ENCODE assay signal across 9 cellular contexts in genomic region chr2:217105733-217106649, GRCh38.
DNase-seq lines count a peak whose midpoint lies in the region; ATAC-seq, FAIRE-seq and TF ChIP-seq lines count a peak whose summit lies in the region.
"Had no signal": no experiment of that assay in that cellular context is flagged by ENCODE, and none has a peak within 500 bp of the region (broad histone marks: within the 10 kb centered on the region; RNA-seq: fewer than 3 reads in every experiment).

No MANE protein-coding gene starts in this region.

- H3K4me1 Mint-ChIP-seq in T-helper 2 cell treated with Interferon-gamma antibody and Interleukin-4, amounts not matched to agents 5 μg/mL and 100 μg/mL, for 36 hours (ENCODE audit: low read depth), result peaks cover 18% of the 10 kb centered on the region
- H3K4me1 Mint-ChIP-seq in T-helper 1 cell treated with Interleukin-12 subunit alpha and Interleukin-12 subunit beta and Interleukin-4 antibody, amounts not matched to agents 30 μg/mL and 1 μg/mL, for 36 hours (ENCODE audit: low read depth), result peaks cover 16% of the 10 kb centered on the region
- peaks cover 23 to 31% of the 10 kb centered on the region in 2 donors for H3K4me1 Mint-ChIP-seq in stimulated activated naive B cell treated with anti-CD40 and anti-IgM and Interleukin-4, amounts not matched to agents 10 μg/mL and 1 μg/mL and 100 μg/mL, for 72 hours

- no peak overlapping the region for H3K4me3 Mint-ChIP-seq in T-helper 2 cell treated with Interferon-gamma antibody and Interleukin-4, amounts not matched to agents 5 μg/mL and 100 μg/mL, for 36 hours
- no peak overlapping the region for H3K4me3 Mint-ChIP-seq in T-helper 1 cell treated with Interleukin-12 subunit alpha and Interleukin-12 subunit beta and Interleukin-4 antibody, amounts not matched to agents 30 μg/mL and 1 μg/mL, for 36 hours
- no peak overlapping the region for H3K4me3 Mint-ChIP-seq in stimulated activated naive B cell treated with anti-CD40 and anti-IgM and Interleukin-4, amounts not matched to agents 10 μg/mL and 1 μg/mL and 100 μg/mL, for 72 hours

- TF ChIP-seq CTCF in D721Med (IDR thresholded peaks at IDR 0.05; ENCODE audit: insufficient read depth, missing control alignments), result no peak

- no peaks in the 10 kb centered on the region for H3K9me3 Mint-ChIP-seq in T-helper 2 cell treated with Interferon-gamma antibody and Interleukin-4, amounts not matched to agents 5 μg/mL and 100 μg/mL, for 36 hours
- no peaks in the 10 kb centered on the region for H3K9me3 Mint-ChIP-seq in T-helper 1 cell treated with Interleukin-12 subunit alpha and Interleukin-12 subunit beta and Interleukin-4 antibody, amounts not matched to agents 30 μg/mL and 1 μg/mL, for 36 hours
- H3K9me3 Mint-ChIP-seq in stimulated activated naive B cell treated with anti-CD40 and anti-IgM and Interleukin-4, amounts not matched to agents 10 μg/mL and 1 μg/mL and 100 μg/mL, for 72 hours, result peaks cover 8 to 15% of the 10 kb centered on the region in 2 donors

- H3K36me3 Mint-ChIP-seq in T-helper 2 cell treated with Interferon-gamma antibody and Interleukin-4, amounts not matched to agents 5 μg/mL and 100 μg/mL, for 36 hours (ENCODE audit: low read depth), result no peaks in the 10 kb centered on the region
- H3K36me3 Mint-ChIP-seq in T-helper 1 cell treated with Interleukin-12 subunit alpha and Interleukin-12 subunit beta and Interleukin-4 antibody, amounts not matched to agents 30 μg/mL and 1 μg/mL, for 36 hours (ENCODE audit: low read depth), result peaks cover 1% of the 10 kb centered on the region
- H3K36me3 Mint-ChIP-seq in stimulated activated naive B cell treated with anti-CD40 and anti-IgM and Interleukin-4, amounts not matched to agents 10 μg/mL and 1 μg/mL and 100 μg/mL, for 72 hours, result peaks cover 0 to 3% of the 10 kb centered on the region in 2 donors

- FAIRE-seq in D721Med (lab: Jason Lieb, UNC), result no peak

- peak overlapping the region; percentile 17 for H3K27ac Mint-ChIP-seq in T-helper 2 cell treated with Interferon-gamma antibody and Interleukin-4, amounts not matched to agents 5 μg/mL and 100 μg/mL, for 36 hours
- peak overlapping the region; percentile 64 for H3K27ac Mint-ChIP-seq in T-helper 1 cell treated with Interleukin-12 subunit alpha and Interleukin-12 subunit beta and Interleukin-4 antibody, amounts not matched to agents 30 μg/mL and 1 μg/mL, for 36 hours
- peak overlapping the region; percentile 10 for H3K27ac Mint-ChIP-seq in stimulated activated naive B cell treated with anti-CD40 and anti-IgM and Interleukin-4, amounts not matched to agents 10 μg/mL and 1 μg/mL and 100 μg/mL, for 72 hours

- DNase-seq in T-helper 2 cell treated with Interferon-gamma antibody and Interleukin-4, amounts not matched to agents 5 μg/mL and 100 μg/mL, for 36 hours (ENCODE audit: low spot score), result no peak
- DNase-seq in T-helper 2 cell (no peak), fibroblast of peridontal ligament (ENCODE audit: extremely low read depth) (peak; percentile 97), D721Med (ENCODE audit: insufficient read length, low spot score) (no peak)
- DNase-seq in stimulated activated naive B cell treated with anti-CD40 and anti-IgM and Interleukin-4, amounts not matched to agents 10 μg/mL and 1 μg/mL and 100 μg/mL, for 72 hours, result no peak
- DNase-seq in stimulated activated naive CD4-positive, alpha-beta T cell treated with Interleukin-2 at 50 U/mL for 16 hours (lab: John Stamatoyannopoulos, UW), result no peak

- H3K27me3 Mint-ChIP-seq in T-helper 2 cell treated with Interferon-gamma antibody and Interleukin-4, amounts not matched to agents 5 μg/mL and 100 μg/mL, for 36 hours (ENCODE audit: low read depth), result no peaks in the 10 kb centered on the region
- peaks cover 12% of the 10 kb centered on the region for H3K27me3 Mint-ChIP-seq in T-helper 1 cell treated with Interleukin-12 subunit alpha and Interleukin-12 subunit beta and Interleukin-4 antibody, amounts not matched to agents 30 μg/mL and 1 μg/mL, for 36 hours (ENCODE audit: low read depth)
- H3K27me3 Mint-ChIP-seq in stimulated activated naive B cell treated with anti-CD40 and anti-IgM and Interleukin-4, amounts not matched to agents 10 μg/mL and 1 μg/mL and 100 μg/mL, for 72 hours, result peaks cover 16 to 19% of the 10 kb centered on the region in 2 donors

- ATAC-seq in stimulated activated naive B cell treated with anti-CD40 and anti-IgM and Interleukin-4, amounts not matched to agents 10 μg/mL and 1 μg/mL and 100 μg/mL, for 72 hours (replicated peaks), result no peak
- no peak for ATAC-seq in HG02588 (IDR thresholded peaks at IDR 0.05; ENCODE audit: unreplicated experiment)
- ATAC-seq: left lobe of liver had no signal

Comparison
In these comparisons a context has a peak if more than half of its experiments do, and no peak if none do; other contexts are left out.
1. H3K27ac Mint-ChIP-seq: peak in every context shown above with its lines; median percentile 64 in T-helper 1 cell treated with Interleukin-12 subunit alpha and Interleukin-12 subunit beta and Interleukin-4 antibody, amounts not matched to agents 30 μg/mL and 1 μg/mL, for 36 hours; 17 in T-helper 2 cell treated with Interferon-gamma antibody and Interleukin-4, amounts not matched to agents 5 μg/mL and 100 μg/mL, for 36 hours; 10 in stimulated activated naive B cell treated with anti-CD40 and anti-IgM and Interleukin-4, amounts not matched to agents 10 μg/mL and 1 μg/mL and 100 μg/mL, for 72 hours.